1 cellular context compared by ENCODE assay signal in the genomic region with DNA sequence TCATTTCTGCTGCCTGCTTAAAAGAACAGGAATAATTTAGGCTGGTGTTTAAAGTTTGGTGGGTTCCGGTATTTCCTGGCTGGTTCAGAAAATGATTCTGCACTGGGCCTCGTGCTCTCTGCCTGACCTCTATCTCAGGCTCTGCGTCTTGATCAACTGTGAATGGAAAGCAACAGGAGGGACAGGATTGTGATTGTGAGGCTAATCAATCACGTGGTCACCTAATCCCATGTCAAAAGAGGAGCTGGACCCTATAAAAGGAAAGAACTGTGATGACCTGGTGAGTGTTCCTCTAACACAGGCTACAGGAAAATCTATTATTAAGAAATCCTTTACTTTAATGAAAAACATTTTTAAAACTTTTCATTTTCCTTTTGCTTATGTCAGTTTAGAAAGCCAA.
TF ChIP-seq lines count a peak whose summit lies in the region.

A gene with protein sequence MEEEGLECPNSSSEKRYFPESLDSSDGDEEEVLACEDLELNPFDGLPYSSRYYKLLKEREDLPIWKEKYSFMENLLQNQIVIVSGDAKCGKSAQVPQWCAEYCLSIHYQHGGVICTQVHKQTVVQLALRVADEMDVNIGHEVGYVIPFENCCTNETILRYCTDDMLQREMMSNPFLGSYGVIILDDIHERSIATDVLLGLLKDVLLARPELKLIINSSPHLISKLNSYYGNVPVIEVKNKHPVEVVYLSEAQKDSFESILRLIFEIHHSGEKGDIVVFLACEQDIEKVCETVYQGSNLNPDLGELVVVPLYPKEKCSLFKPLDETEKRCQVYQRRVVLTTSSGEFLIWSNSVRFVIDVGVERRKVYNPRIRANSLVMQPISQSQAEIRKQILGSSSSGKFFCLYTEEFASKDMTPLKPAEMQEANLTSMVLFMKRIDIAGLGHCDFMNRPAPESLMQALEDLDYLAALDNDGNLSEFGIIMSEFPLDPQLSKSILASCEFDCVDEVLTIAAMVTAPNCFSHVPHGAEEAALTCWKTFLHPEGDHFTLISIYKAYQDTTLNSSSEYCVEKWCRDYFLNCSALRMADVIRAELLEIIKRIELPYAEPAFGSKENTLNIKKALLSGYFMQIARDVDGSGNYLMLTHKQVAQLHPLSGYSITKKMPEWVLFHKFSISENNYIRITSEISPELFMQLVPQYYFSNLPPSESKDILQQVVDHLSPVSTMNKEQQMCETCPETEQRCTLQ (minus strand): TSS at position 101 of the 400 bp plus-strand sequence. CDS start 468 bp downstream, outside the sequence.

TF ChIP-seq in H1, 55 proteins besides CTCF, POLR2A, EP300 and RAD21:
- TF ChIP-seq, protein P1, sequence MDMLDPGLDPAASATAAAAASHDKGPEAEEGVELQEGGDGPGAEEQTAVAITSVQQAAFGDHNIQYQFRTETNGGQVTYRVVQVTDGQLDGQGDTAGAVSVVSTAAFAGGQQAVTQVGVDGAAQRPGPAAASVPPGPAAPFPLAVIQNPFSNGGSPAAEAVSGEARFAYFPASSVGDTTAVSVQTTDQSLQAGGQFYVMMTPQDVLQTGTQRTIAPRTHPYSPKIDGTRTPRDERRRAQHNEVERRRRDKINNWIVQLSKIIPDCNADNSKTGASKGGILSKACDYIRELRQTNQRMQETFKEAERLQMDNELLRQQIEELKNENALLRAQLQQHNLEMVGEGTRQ (IDR thresholded peaks at IDR 0.05; ENCODE audit: low read length), result peak; percentile 83
- peak in 1 of 2 experiments; percentile 42 for TF ChIP-seq BCL11A (IDR thresholded peaks at IDR 0.05; ENCODE audit: low read depth in 2 of 2, low read length in 2 of 2)
- 0 out of 4 replicates have a peak, but pooled peaks of 1 of the 2 experiments have one; percentile 6 for TF ChIP-seq HDAC2 (IDR thresholded peaks at IDR 0.05; ENCODE audit: borderline replicate concordance in 1 of 2, low read depth in 2 of 2, low read length in 2 of 2)
- TF ChIP-seq EZH2 (IDR thresholded peaks at IDR 0.05; ENCODE audit: low read depth, low read length, severe bottlenecking), result no peak
- no peak for TF ChIP-seq RFX5 (IDR thresholded peaks at IDR 0.05; ENCODE audit: borderline replicate concordance, low read depth, low read length)
- peak; percentile 75 for TF ChIP-seq NANOG (IDR thresholded peaks at IDR 0.05; ENCODE audit: insufficient read depth, low read depth, low read length, poor library complexity, severe bottlenecking)
- no peak for TF ChIP-seq TEAD4 (IDR thresholded peaks at IDR 0.05; ENCODE audit: low read depth, low read length)
- TF ChIP-seq TBP (IDR thresholded peaks at IDR 0.05; ENCODE audit: low read depth, low read length), result peak; percentile 56; the same call in 1 of the 2 replicates
- TF ChIP-seq, protein P2, sequence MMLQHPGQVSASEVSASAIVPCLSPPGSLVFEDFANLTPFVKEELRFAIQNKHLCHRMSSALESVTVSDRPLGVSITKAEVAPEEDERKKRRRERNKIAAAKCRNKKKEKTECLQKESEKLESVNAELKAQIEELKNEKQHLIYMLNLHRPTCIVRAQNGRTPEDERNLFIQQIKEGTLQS (IDR thresholded peaks at IDR 0.05; ENCODE audit: insufficient read depth, low read depth, low read length), result 0 out of 2 replicates have a peak, but pooled peaks have one; percentile 10
- no peak for TF ChIP-seq MAFK (IDR thresholded peaks at IDR 0.05; ENCODE audit: low read depth, low read length)
- TF ChIP-seq, protein P3, sequence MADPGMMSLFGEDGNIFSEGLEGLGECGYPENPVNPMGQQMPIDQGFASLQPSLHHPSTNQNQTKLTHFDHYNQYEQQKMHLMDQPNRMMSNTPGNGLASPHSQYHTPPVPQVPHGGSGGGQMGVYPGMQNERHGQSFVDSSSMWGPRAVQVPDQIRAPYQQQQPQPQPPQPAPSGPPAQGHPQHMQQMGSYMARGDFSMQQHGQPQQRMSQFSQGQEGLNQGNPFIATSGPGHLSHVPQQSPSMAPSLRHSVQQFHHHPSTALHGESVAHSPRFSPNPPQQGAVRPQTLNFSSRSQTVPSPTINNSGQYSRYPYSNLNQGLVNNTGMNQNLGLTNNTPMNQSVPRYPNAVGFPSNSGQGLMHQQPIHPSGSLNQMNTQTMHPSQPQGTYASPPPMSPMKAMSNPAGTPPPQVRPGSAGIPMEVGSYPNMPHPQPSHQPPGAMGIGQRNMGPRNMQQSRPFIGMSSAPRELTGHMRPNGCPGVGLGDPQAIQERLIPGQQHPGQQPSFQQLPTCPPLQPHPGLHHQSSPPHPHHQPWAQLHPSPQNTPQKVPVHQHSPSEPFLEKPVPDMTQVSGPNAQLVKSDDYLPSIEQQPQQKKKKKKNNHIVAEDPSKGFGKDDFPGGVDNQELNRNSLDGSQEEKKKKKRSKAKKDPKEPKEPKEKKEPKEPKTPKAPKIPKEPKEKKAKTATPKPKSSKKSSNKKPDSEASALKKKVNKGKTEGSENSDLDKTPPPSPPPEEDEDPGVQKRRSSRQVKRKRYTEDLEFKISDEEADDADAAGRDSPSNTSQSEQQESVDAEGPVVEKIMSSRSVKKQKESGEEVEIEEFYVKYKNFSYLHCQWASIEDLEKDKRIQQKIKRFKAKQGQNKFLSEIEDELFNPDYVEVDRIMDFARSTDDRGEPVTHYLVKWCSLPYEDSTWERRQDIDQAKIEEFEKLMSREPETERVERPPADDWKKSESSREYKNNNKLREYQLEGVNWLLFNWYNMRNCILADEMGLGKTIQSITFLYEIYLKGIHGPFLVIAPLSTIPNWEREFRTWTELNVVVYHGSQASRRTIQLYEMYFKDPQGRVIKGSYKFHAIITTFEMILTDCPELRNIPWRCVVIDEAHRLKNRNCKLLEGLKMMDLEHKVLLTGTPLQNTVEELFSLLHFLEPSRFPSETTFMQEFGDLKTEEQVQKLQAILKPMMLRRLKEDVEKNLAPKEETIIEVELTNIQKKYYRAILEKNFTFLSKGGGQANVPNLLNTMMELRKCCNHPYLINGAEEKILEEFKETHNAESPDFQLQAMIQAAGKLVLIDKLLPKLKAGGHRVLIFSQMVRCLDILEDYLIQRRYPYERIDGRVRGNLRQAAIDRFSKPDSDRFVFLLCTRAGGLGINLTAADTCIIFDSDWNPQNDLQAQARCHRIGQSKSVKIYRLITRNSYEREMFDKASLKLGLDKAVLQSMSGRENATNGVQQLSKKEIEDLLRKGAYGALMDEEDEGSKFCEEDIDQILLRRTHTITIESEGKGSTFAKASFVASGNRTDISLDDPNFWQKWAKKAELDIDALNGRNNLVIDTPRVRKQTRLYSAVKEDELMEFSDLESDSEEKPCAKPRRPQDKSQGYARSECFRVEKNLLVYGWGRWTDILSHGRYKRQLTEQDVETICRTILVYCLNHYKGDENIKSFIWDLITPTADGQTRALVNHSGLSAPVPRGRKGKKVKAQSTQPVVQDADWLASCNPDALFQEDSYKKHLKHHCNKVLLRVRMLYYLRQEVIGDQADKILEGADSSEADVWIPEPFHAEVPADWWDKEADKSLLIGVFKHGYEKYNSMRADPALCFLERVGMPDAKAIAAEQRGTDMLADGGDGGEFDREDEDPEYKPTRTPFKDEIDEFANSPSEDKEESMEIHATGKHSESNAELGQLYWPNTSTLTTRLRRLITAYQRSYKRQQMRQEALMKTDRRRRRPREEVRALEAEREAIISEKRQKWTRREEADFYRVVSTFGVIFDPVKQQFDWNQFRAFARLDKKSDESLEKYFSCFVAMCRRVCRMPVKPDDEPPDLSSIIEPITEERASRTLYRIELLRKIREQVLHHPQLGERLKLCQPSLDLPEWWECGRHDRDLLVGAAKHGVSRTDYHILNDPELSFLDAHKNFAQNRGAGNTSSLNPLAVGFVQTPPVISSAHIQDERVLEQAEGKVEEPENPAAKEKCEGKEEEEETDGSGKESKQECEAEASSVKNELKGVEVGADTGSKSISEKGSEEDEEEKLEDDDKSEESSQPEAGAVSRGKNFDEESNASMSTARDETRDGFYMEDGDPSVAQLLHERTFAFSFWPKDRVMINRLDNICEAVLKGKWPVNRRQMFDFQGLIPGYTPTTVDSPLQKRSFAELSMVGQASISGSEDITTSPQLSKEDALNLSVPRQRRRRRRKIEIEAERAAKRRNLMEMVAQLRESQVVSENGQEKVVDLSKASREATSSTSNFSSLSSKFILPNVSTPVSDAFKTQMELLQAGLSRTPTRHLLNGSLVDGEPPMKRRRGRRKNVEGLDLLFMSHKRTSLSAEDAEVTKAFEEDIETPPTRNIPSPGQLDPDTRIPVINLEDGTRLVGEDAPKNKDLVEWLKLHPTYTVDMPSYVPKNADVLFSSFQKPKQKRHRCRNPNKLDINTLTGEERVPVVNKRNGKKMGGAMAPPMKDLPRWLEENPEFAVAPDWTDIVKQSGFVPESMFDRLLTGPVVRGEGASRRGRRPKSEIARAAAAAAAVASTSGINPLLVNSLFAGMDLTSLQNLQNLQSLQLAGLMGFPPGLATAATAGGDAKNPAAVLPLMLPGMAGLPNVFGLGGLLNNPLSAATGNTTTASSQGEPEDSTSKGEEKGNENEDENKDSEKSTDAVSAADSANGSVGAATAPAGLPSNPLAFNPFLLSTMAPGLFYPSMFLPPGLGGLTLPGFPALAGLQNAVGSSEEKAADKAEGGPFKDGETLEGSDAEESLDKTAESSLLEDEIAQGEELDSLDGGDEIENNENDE (IDR thresholded peaks at IDR 0.05; ENCODE audit: insufficient replicate concordance, low read length), result peak; percentile 49
- no peak for TF ChIP-seq NRF1 (IDR thresholded peaks at IDR 0.05; ENCODE audit: low read depth, low read length)
- TF ChIP-seq, protein P4, sequence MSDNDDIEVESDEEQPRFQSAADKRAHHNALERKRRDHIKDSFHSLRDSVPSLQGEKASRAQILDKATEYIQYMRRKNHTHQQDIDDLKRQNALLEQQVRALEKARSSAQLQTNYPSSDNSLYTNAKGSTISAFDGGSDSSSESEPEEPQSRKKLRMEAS (IDR thresholded peaks at IDR 0.05), result peak; percentile 91
- no peak for TF ChIP-seq HDAC6 (IDR thresholded peaks at IDR 0.05; ENCODE audit: low read depth, low read length)
- TF ChIP-seq CTBP2 (IDR thresholded peaks at IDR 0.05; ENCODE audit: borderline replicate concordance, insufficient read depth, insufficient read length, low read length), result no peak
- peak; percentile 67; the same call in 1 of the 2 replicates for TF ChIP-seq SP1 (IDR thresholded peaks at IDR 0.05; ENCODE audit: low read depth, low read length)
- TF ChIP-seq POU5F1 (IDR thresholded peaks at IDR 0.05; ENCODE audit: low read depth, low read length), result peak; percentile 32; the same call in 1 of the 2 replicates
- TF ChIP-seq KDM4A (IDR thresholded peaks at IDR 0.05; ENCODE audit: low read depth, low read length, severe bottlenecking), result no peak
- TF ChIP-seq RNF2 (IDR thresholded peaks at IDR 0.05; ENCODE audit: borderline replicate concordance, low read depth, low read length, missing control alignments, poor library complexity, severe bottlenecking), result no peak
- TF ChIP-seq, protein P5, sequence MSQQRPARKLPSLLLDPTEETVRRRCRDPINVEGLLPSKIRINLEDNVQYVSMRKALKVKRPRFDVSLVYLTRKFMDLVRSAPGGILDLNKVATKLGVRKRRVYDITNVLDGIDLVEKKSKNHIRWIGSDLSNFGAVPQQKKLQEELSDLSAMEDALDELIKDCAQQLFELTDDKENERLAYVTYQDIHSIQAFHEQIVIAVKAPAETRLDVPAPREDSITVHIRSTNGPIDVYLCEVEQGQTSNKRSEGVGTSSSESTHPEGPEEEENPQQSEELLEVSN (IDR thresholded peaks at IDR 0.05), result peak; percentile 66
- no peak for TF ChIP-seq SRF (IDR thresholded peaks at IDR 0.05; ENCODE audit: low read depth, low read length)
- peak; percentile 93 for TF ChIP-seq RXRA (IDR thresholded peaks at IDR 0.05; ENCODE audit: insufficient read depth, low read depth, low read length)
- no peak for TF ChIP-seq SUZ12 (IDR thresholded peaks at IDR 0.05; ENCODE audit: low read length)
- TF ChIP-seq TCF12 (IDR thresholded peaks at IDR 0.05; ENCODE audit: low read depth, low read length), result 0 out of 2 replicates have a peak, but pooled peaks have one; percentile 25
- TF ChIP-seq SIN3A (conservative IDR thresholded peaks at IDR 0.05 in 1 of 2, IDR thresholded peaks at IDR 0.05 in 1 of 2; ENCODE audit: low read depth in 1 of 2, low read length in 2 of 2), result 0 out of 4 replicates have a peak, but pooled peaks of 1 of the 2 experiments have one; percentile 59
